Comparison of ENCODE assay signal across 2 cellular contexts in the genomic region with DNA sequence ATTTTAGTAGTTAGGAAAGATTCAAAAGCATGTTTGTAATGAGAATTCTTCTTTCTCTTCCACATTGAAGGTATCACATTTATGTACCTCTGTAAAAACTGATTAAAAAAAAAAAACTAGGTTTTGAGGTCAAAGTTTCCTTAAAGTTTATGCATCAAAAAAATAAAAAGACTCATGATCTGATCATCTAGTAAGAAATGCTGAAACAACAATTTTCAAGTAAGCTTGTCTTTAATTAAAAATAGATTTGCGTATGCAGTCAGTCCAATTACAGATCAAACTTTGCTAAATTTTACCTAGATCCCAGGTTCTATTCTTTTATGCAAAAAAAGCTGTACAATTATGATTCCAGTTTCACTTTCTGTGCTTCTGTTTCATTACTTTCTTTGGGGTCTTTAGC.
TF ChIP-seq lines count a peak whose summit lies in the region.

No MANE protein-coding gene starts in this region.

TF ChIP-seq in GM23338, 12 proteins besides CTCF, POLR2A, EP300 and RAD21 (continued from another document):
- TF ChIP-seq, protein P1, sequence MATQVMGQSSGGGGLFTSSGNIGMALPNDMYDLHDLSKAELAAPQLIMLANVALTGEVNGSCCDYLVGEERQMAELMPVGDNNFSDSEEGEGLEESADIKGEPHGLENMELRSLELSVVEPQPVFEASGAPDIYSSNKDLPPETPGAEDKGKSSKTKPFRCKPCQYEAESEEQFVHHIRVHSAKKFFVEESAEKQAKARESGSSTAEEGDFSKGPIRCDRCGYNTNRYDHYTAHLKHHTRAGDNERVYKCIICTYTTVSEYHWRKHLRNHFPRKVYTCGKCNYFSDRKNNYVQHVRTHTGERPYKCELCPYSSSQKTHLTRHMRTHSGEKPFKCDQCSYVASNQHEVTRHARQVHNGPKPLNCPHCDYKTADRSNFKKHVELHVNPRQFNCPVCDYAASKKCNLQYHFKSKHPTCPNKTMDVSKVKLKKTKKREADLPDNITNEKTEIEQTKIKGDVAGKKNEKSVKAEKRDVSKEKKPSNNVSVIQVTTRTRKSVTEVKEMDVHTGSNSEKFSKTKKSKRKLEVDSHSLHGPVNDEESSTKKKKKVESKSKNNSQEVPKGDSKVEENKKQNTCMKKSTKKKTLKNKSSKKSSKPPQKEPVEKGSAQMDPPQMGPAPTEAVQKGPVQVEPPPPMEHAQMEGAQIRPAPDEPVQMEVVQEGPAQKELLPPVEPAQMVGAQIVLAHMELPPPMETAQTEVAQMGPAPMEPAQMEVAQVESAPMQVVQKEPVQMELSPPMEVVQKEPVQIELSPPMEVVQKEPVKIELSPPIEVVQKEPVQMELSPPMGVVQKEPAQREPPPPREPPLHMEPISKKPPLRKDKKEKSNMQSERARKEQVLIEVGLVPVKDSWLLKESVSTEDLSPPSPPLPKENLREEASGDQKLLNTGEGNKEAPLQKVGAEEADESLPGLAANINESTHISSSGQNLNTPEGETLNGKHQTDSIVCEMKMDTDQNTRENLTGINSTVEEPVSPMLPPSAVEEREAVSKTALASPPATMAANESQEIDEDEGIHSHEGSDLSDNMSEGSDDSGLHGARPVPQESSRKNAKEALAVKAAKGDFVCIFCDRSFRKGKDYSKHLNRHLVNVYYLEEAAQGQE (IDR thresholded peaks at IDR 0.05; ENCODE audit: unreplicated experiment): no peak
- TF ChIP-seq STAT1 (IDR thresholded peaks at IDR 0.05; ENCODE audit: unreplicated experiment): no peak
- TF ChIP-seq JUNB (IDR thresholded peaks at IDR 0.05; ENCODE audit: unreplicated experiment): no peak
- TF ChIP-seq POLR2AphosphoS5 (IDR thresholded peaks at IDR 0.05; ENCODE audit: low read depth): no peak
- no peak for TF ChIP-seq NANOG (IDR thresholded peaks at IDR 0.05; ENCODE audit: borderline replicate concordance)
- TF ChIP-seq, protein P2, sequence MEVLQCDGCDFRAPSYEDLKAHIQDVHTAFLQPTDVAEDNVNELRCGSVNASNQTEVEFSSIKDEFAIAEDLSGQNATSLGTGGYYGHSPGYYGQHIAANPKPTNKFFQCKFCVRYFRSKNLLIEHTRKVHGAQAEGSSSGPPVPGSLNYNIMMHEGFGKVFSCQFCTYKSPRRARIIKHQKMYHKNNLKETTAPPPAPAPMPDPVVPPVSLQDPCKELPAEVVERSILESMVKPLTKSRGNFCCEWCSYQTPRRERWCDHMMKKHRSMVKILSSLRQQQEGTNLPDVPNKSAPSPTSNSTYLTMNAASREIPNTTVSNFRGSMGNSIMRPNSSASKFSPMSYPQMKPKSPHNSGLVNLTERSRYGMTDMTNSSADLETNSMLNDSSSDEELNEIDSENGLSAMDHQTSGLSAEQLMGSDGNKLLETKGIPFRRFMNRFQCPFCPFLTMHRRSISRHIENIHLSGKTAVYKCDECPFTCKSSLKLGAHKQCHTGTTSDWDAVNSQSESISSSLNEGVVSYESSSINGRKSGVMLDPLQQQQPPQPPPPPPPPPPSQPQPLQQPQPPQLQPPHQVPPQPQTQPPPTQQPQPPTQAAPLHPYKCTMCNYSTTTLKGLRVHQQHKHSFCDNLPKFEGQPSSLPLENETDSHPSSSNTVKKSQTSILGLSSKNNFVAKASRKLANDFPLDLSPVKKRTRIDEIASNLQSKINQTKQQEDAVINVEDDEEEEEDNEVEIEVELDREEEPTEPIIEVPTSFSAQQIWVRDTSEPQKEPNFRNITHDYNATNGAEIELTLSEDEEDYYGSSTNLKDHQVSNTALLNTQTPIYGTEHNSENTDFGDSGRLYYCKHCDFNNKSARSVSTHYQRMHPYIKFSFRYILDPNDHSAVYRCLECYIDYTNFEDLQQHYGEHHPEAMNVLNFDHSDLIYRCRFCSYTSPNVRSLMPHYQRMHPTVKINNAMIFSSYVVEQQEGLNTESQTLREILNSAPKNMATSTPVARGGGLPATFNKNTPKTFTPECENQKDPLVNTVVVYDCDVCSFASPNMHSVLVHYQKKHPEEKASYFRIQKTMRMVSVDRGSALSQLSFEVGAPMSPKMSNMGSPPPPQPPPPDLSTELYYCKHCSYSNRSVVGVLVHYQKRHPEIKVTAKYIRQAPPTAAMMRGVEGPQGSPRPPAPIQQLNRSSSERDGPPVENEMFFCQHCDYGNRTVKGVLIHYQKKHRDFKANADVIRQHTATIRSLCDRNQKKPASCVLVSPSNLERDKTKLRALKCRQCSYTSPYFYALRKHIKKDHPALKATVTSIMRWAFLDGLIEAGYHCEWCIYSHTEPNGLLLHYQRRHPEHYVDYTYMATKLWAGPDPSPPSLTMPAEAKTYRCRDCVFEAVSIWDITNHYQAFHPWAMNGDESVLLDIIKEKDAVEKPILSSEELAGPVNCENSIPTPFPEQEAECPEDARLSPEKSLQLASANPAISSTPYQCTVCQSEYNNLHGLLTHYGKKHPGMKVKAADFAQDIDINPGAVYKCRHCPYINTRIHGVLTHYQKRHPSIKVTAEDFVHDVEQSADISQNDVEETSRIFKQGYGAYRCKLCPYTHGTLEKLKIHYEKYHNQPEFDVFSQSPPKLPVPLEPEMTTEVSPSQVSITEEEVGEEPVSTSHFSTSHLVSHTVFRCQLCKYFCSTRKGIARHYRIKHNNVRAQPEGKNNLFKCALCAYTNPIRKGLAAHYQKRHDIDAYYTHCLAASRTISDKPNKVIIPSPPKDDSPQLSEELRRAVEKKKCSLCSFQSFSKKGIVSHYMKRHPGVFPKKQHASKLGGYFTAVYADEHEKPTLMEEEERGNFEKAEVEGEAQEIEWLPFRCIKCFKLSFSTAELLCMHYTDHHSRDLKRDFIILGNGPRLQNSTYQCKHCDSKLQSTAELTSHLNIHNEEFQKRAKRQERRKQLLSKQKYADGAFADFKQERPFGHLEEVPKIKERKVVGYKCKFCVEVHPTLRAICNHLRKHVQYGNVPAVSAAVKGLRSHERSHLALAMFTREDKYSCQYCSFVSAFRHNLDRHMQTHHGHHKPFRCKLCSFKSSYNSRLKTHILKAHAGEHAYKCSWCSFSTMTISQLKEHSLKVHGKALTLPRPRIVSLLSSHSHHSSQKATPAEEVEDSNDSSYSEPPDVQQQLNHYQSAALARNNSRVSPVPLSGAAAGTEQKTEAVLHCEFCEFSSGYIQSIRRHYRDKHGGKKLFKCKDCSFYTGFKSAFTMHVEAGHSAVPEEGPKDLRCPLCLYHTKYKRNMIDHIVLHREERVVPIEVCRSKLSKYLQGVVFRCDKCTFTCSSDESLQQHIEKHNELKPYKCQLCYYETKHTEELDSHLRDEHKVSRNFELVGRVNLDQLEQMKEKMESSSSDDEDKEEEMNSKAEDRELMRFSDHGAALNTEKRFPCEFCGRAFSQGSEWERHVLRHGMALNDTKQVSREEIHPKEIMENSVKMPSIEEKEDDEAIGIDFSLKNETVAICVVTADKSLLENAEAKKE (CRISPR knock-in tag; IDR thresholded peaks at IDR 0.05): no peak
- TF ChIP-seq CREB1 (CRISPR knock-in tag; IDR thresholded peaks at IDR 0.05; ENCODE audit: low read depth): no peak
- no peak for TF ChIP-seq ZNF331 (CRISPR knock-in tag; IDR thresholded peaks at IDR 0.05; ENCODE audit: low read depth)
- no peak for TF ChIP-seq ZNF114 (CRISPR knock-in tag; IDR thresholded peaks at IDR 0.05)
- TF ChIP-seq, protein P3, sequence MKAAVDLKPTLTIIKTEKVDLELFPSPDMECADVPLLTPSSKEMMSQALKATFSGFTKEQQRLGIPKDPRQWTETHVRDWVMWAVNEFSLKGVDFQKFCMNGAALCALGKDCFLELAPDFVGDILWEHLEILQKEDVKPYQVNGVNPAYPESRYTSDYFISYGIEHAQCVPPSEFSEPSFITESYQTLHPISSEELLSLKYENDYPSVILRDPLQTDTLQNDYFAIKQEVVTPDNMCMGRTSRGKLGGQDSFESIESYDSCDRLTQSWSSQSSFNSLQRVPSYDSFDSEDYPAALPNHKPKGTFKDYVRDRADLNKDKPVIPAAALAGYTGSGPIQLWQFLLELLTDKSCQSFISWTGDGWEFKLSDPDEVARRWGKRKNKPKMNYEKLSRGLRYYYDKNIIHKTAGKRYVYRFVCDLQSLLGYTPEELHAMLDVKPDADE (IDR thresholded peaks at IDR 0.05): no peak

TF ChIP-seq in WTC11, 78 proteins besides CTCF, POLR2A, EP300 and RAD21 (continued from another document):
- TF ChIP-seq, protein P4, sequence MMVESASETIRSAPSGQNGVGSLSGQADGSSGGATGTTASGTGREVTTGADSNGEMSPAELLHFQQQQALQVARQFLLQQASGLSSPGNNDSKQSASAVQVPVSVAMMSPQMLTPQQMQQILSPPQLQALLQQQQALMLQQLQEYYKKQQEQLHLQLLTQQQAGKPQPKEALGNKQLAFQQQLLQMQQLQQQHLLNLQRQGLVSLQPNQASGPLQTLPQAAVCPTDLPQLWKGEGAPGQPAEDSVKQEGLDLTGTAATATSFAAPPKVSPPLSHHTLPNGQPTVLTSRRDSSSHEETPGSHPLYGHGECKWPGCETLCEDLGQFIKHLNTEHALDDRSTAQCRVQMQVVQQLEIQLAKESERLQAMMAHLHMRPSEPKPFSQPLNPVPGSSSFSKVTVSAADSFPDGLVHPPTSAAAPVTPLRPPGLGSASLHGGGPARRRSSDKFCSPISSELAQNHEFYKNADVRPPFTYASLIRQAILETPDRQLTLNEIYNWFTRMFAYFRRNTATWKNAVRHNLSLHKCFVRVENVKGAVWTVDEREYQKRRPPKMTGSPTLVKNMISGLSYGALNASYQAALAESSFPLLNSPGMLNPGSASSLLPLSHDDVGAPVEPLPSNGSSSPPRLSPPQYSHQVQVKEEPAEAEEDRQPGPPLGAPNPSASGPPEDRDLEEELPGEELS (CRISPR knock-in tag; IDR thresholded peaks at IDR 0.05): no peak
- no peak for TF ChIP-seq GABPB1 (CRISPR knock-in tag; IDR thresholded peaks at IDR 0.05)
- TF ChIP-seq, protein P5, sequence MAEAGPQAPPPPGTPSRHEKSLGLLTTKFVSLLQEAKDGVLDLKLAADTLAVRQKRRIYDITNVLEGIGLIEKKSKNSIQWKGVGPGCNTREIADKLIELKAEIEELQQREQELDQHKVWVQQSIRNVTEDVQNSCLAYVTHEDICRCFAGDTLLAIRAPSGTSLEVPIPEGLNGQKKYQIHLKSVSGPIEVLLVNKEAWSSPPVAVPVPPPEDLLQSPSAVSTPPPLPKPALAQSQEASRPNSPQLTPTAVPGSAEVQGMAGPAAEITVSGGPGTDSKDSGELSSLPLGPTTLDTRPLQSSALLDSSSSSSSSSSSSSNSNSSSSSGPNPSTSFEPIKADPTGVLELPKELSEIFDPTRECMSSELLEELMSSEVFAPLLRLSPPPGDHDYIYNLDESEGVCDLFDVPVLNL (CRISPR knock-in tag; IDR thresholded peaks at IDR 0.05; ENCODE audit: borderline replicate concordance, low read depth): no peak
